In the genomic region with DNA sequence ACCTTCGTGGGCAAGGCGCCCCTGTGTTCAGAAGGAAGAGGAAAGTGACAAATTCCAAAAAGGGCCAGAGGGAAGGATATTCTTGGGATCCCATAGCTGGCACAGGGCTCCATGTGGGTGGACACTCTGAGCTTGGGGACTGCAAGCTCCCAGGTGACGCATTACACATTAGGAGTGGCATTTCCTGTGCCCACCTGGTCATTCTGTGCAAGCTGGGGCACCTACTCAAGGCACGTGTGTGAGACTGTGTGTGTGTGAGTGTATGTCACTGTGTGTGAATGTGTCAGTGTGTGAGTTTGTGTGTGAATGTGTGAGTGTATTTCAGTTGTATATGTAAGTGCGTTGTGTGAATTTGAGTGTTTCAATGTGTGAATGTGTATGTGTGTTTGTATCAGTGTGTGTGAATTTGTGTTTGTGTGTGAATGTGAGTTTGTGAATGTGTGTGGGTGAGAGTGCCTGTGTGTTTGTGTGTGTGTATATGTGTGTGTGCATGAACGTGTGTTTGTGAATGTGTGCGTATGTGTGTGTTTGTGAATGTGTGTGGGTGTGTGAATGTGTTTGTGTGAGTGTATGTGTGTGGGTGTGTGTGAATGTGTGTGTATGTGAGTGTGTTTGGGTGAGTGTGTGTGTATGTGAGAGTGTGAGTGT, we compare ENCODE assay signal across 2 cellular contexts.
A peak's percentile ranks its signal among the peaks of the same experiment; 100 is the strongest.
TF ChIP-seq lines count a peak whose summit lies in the region.

No MANE protein-coding gene starts in this region.

TF ChIP-seq in HEK293, 187 proteins besides CTCF, POLR2A, EP300 and RAD21:
- TF ChIP-seq ZFHX2 (tag by site-specific recombination; conservative IDR thresholded peaks at IDR 0.05) (peak; percentile 76; the same call in 1 of the 2 replicates), OSR2 (tag by site-specific recombination; IDR thresholded peaks at IDR 0.05) (no peak), ZNF521 (tag by site-specific recombination; IDR thresholded peaks at IDR 0.05) (0 out of 2 replicates have a peak, but pooled peaks have one; percentile 78)
- TF ChIP-seq, protein P1, sequence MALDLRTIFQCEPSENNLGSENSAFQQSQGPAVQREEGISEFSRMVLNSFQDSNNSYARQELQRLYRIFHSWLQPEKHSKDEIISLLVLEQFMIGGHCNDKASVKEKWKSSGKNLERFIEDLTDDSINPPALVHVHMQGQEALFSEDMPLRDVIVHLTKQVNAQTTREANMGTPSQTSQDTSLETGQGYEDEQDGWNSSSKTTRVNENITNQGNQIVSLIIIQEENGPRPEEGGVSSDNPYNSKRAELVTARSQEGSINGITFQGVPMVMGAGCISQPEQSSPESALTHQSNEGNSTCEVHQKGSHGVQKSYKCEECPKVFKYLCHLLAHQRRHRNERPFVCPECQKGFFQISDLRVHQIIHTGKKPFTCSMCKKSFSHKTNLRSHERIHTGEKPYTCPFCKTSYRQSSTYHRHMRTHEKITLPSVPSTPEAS (tag by site-specific recombination; IDR thresholded peaks at IDR 0.05), result peak; percentile 86; the same call in 1 of the 2 replicates

TF ChIP-seq in K562, 482 proteins besides CTCF, POLR2A, EP300 and RAD21:
- TF ChIP-seq NR2C2 (CRISPR knock-in tag; IDR thresholded peaks at IDR 0.05), result peak; percentile 22; the same call in 1 of the 2 replicates
- no peak for TF ChIP-seq NR2C2 (tag; IDR thresholded peaks at IDR 0.05)
- TF ChIP-seq, protein P2, sequence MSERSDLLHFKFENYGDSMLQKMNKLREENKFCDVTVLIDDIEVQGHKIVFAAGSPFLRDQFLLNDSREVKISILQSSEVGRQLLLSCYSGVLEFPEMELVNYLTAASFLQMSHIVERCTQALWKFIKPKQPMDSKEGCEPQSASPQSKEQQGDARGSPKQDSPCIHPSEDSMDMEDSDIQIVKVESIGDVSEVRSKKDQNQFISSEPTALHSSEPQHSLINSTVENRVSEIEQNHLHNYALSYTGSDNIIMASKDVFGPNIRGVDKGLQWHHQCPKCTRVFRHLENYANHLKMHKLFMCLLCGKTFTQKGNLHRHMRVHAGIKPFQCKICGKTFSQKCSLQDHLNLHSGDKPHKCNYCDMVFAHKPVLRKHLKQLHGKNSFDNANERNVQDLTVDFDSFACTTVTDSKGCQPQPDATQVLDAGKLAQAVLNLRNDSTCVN (CRISPR knock-in tag; IDR thresholded peaks at IDR 0.05), result peak; percentile 54; the same call in 1 of the 2 replicates
- TF ChIP-seq MTF1 (CRISPR knock-in tag; IDR thresholded peaks at IDR 0.05; ENCODE audit: borderline replicate concordance), result no peak
